Comparison of ENCODE assay signal across 10 cellular contexts in the genomic region with DNA sequence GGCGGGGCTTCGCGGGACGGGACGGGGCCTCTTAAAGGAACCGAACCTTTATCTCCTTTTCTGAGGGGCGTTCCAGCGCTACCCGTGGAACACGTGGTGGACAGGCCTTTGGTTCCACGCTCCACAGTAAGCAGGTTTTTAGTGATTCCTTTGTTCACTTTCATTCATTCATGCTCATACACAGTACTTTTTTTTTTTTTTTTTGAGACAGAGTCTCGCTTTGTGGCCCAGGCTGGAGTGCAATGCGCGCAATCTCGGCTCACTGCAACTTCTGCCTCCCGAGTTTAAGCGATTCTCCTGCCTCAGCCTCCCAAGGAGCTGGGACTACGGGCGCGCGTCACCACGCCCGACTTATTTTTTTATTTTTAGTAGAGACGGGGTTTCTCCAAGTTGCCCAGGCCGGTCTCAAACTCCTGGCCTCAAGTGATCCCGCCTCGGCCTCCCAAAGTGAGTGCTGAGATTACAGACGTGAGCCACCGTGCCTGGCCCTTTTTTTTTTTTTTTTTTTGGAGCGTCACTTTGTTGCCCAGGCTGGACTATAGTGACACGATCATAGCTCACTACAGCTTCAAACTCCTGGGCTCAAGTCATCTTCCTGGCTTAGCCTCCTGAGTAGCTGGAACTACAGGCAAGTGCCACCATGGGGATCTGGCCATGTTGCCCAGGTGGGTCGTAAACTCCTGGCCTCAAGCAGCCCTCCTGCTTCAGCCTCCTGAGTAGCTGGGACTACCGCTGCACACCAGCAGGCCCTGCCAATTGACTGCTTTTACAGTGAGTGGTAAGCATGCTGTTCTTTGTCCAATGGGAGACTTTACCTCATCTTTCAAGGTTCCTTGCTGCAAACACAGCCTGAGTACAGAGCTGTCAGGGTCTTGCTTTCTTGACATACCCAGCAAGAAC. TPM values are rescaled to one million over a fixed set of nuclear protein-coding genes. Genes with fewer than 3 reads are reported as not detected.
DNase-seq lines count a peak whose midpoint lies in the region; ATAC-seq and TF ChIP-seq lines count a peak whose summit lies in the region.
"Had no signal": no experiment of that assay in that cellular context is flagged by ENCODE, and none has a peak within 500 bp of the region (broad histone marks: within the 10 kb centered on the region; RNA-seq: fewer than 3 reads in every experiment).

No MANE protein-coding gene starts in this region.

- H3K4me2 ChIP-seq in KMS-11: peak overlapping the region; percentile 81; the same call in 1 of the 2 replicates

- H3K27me3 ChIP-seq in BJ (ENCODE audit: control insufficient read depth, insufficient read depth, low read length) (no peaks in the 10 kb centered on the region), KMS-11 (ENCODE audit: insufficient read depth, low read depth) (no peaks in the 10 kb centered on the region), colonic mucosa (no peaks in the 10 kb centered on the region)

- H3K36me3 ChIP-seq in BJ (ENCODE audit: control insufficient read depth, insufficient read depth, low read length) (no peaks in the 10 kb centered on the region), KMS-11 (ENCODE audit: insufficient read depth) (no peaks in the 10 kb centered on the region), colonic mucosa (no peaks in the 10 kb centered on the region)

- CTCF ChIA-PET in BJ (lab: Yijun Ruan, JAX): interaction anchor here (0.6 to 1.6 kb wide), 13 partner anchors 10 to 526 kb away, joined by 3 to 13 read pairs (median 4); a partner anchor contains a TSS

- TF ChIP-seq CTCF in BJ (IDR thresholded peaks at IDR 0.05; ENCODE audit: insufficient read depth, low read depth, low read length) (no peak), KMS-11 (conservative IDR thresholded peaks at IDR 0.05; ENCODE audit: low read depth, low read length) (no peak), colonic mucosa (IDR thresholded peaks at IDR 0.05) (no peak), omental fat pad (IDR thresholded peaks at IDR 0.05) (no peak)

- ATAC-seq in naive B cell (ENCODE audit: low read depth in 2 of 2) (no peak), omental fat pad (ENCODE audit: low FRiP score) (no peak)

- no peaks in the 10 kb centered on the region for H3K9me3 Mint-ChIP-seq in naive B cell

- H3K9ac ChIP-seq in KMS-11: peak overlapping the region; percentile 89; the same call in 1 of the 2 replicates
- peak overlapping the region; percentile 19 to 78 for H3K9ac ChIP-seq in colonic mucosa (ENCODE audit: low read depth in 2 of 2, low read length in 2 of 2)

- no peaks in the 10 kb centered on the region for H4K20me1 ChIP-seq in KMS-11 (ENCODE audit: insufficient read depth)

- H3K9me3 ChIP-seq in colonic mucosa: no peaks in the 10 kb centered on the region

- no peak for DNase-seq in BJ (ENCODE audit: low read depth)
- no peak for DNase-seq in colonic mucosa
- DNase-seq in naive B cell: no peak
- no peak for DNase-seq in NCI-H345 (lab: John Stamatoyannopoulos, UW)
- DNase-seq in COR-L47 (lab: John Stamatoyannopoulos, UW): no peak
- DNase-seq in OCI-M2 (lab: John Stamatoyannopoulos, UW; ENCODE audit: unreplicated experiment): no peak
- no peak for DNase-seq in omental fat pad (ENCODE audit: low spot score)

- H3K4me3 ChIP-seq in BJ (ENCODE audit: low read depth, low read length) (peak overlapping the region; percentile 61), KMS-11 (IDR thresholded peaks at IDR 0.05; ENCODE audit: insufficient read depth, low read depth, low read length) (no peak overlapping the region), colonic mucosa (peak overlapping the region; percentile 87)

- intact Hi-C loops in colonic mucosa (cut with DNase I): no loop called here

- POLR2A ChIA-PET in BJ (lab: Charles Lee): interaction anchor here (0.6 kb wide), 2 partner anchors 33 to 99 kb away, joined by 4 to 5 read pairs; a partner anchor contains a TSS

- H3K27me3 Mint-ChIP-seq in naive B cell: peaks cover 0 to 6% (median 0%) of the 10 kb centered on the region in 3 donors

- peak overlapping the region; percentile 87 to 96 (median 94) for H3K4me3 Mint-ChIP-seq in naive B cell

- no peaks in the 10 kb centered on the region for H3K36me3 Mint-ChIP-seq in naive B cell

- peaks cover 27% of the 10 kb centered on the region for H3K79me2 ChIP-seq in KMS-11 (ENCODE audit: insufficient read depth, low read depth)

- H3K27ac Mint-ChIP-seq in naive B cell: peak overlapping the region in 5 of 6 donors; percentile 47 to 94 (median 73)

- H3K4me1 Mint-ChIP-seq in naive B cell: peaks cover 39 to 50% (median 46%) of the 10 kb centered on the region in 3 donors

- H3K4me1 ChIP-seq in KMS-11 (ENCODE audit: low read depth, poor library complexity, severe bottlenecking) (peaks cover 22% of the 10 kb centered on the region), colonic mucosa (peaks cover 8% of the 10 kb centered on the region)

- H3K27ac ChIP-seq in KMS-11 (peak overlapping the region; percentile 75), colonic mucosa (no peak overlapping the region)

- peak overlapping the region; percentile 84; the same call in 1 of the 2 replicates for H2AFZ ChIP-seq in KMS-11 (ENCODE audit: low read depth)

RNA-seq across cellular contexts. Expression of a gene that starts 0.5 kb away (rescaled TPM):
- polyA plus RNA-seq in BJ (2011; rRNA removed) (18.6 and 30.4 TPM in 2 replicates), naive B cell (ENCODE audit: low read depth in 6 of 6) (10 to 100 TPM; 41.2 to 70.9 (median 53.0) TPM)
- 9.7 and 10.0 TPM in 2 replicates for polyA minus RNA-seq in BJ (2011; rRNA and poly(A)+ RNA removed)
- total RNA-seq in colonic mucosa (10 to 100 TPM; 13.7 to 64.3 TPM), omental fat pad (1 to 10 TPM in 1 of 4 donors, under 1 TPM in 1, not detected in 2; 0.84 to 5.4 TPM)

RNA-seq across cellular contexts. Expression of a gene that starts 20.8 kb away (rescaled TPM):
- 0.06 and 0.16 TPM in 2 replicates for polyA plus RNA-seq in BJ (2011; rRNA removed)
- polyA minus RNA-seq in BJ (2011; rRNA and poly(A)+ RNA removed): 0.10 TPM in 1 of 2 replicates, not detected in the other
- under 1 TPM; 0.40 to 0.53 TPM for total RNA-seq in colonic mucosa
- polyA plus RNA-seq in naive B cell (ENCODE audit: low read depth in 6 of 6): 100 to 1,000 TPM in 1 of 6 donors, 10 to 100 TPM in 5; 65.3 to 104 (median 84.2) TPM
- total RNA-seq in omental fat pad: under 1 TPM; 0.16 to 0.84 (median 0.22) TPM

RNA-seq across cellular contexts. Expression of a gene that starts 21.8 kb away (rescaled TPM):
- polyA plus RNA-seq in BJ (2011; rRNA removed): 0.02 and 0.06 TPM in 2 replicates
- 0.05 and 0.09 TPM in 2 replicates for polyA minus RNA-seq in BJ (2011; rRNA and poly(A)+ RNA removed)
- under 1 TPM; 0.20 to 0.69 TPM for total RNA-seq in colonic mucosa
- polyA plus RNA-seq in naive B cell (ENCODE audit: low read depth in 6 of 6): not detected
- total RNA-seq in omental fat pad: under 1 TPM in 3 of 4 donors, not detected in 1; 0.13 to 0.72 (median 0.37) TPM

RNA-seq across cellular contexts. Expression of a gene that starts 32.6 kb away (rescaled TPM):
- polyA plus RNA-seq in BJ (2011; rRNA removed) (not detected in 2 replicates), naive B cell (ENCODE audit: low read depth in 6 of 6) (1 to 10 TPM in 1 of 6 donors, under 1 TPM in 5; 0.28 to 1.7 (median 0.67) TPM)
- polyA minus RNA-seq in BJ (2011; rRNA and poly(A)+ RNA removed): not detected in 2 replicates
- total RNA-seq in colonic mucosa (not detected), omental fat pad (not detected)
- total RNA-seq: renal cortical epithelial cell, SK-MEL-5 had no signal
